In genomic region chr6:77930382-77930781, GRCh38 we compare ENCODE assay signal across 22 cellular contexts.
A peak's percentile ranks its signal among the peaks of the same experiment; 100 is the strongest.
DNase-seq lines count a peak whose midpoint lies in the region; ATAC-seq, FAIRE-seq and TF ChIP-seq lines count a peak whose summit lies in the region.
"Had no signal": no experiment of that assay in that cellular context is flagged by ENCODE, and none has a peak within 500 bp of the region (broad histone marks: within the 10 kb centered on the region; RNA-seq: fewer than 3 reads in every experiment).

No MANE protein-coding gene starts in this region.

- intact Hi-C loops in body of pancreas (cut with DNase I) = no loop called here
- intact Hi-C loops in pancreas (cut with DNase I) = no loop called here
- intact Hi-C loops in colonic mucosa (cut with DNase I) = no loop called here

- no peak for TF ChIP-seq POLR2A in body of pancreas (IDR thresholded peaks at IDR 0.05)

- ATAC-seq in body of pancreas (peak; percentile 58), pancreas (peak; percentile 38 to 73 (median 63)), GM21619 (IDR thresholded peaks at IDR 0.05; ENCODE audit: unreplicated experiment) (no peak)
- ATAC-seq: CD8-positive, alpha-beta T cell had no signal

- no peak overlapping the region for H3K27ac ChIP-seq in body of pancreas
- H3K27ac ChIP-seq in pancreas = no peak overlapping the region
- H3K27ac ChIP-seq in skeletal muscle tissue (ENCODE audit: low read depth, low read length) = peak overlapping the region; percentile 31
- H3K27ac ChIP-seq in colonic mucosa = no peak overlapping the region
- H3K27ac ChIP-seq: BLaER1 treated with 17β-estradiol and CSF1 and Interleukin-3, amounts not matched to agents 10 nM and 100 nM; C4-2B had no signal

- DNase-seq in body of pancreas (no peak), inferior parietal cortex (ENCODE audit: extremely low spot score) (peak; percentile 9), pancreas (no peak), NCI-H1417 treated with DMSO at 0.1 percent for 48 hours (lab: John Stamatoyannopoulos, UW) (no peak), colonic mucosa (no peak), NCI-H82 treated with DMSO at 0.1 percent for 48 hours (lab: John Stamatoyannopoulos, UW; ENCODE audit: unreplicated experiment) (no peak)
- DNase-seq: 8988T; AML-193; Caco-2; Calu3; CD4-positive, alpha-beta T cell; CD8-positive, alpha-beta T cell; DMS79 treated with DMSO at 0.1 percent for 48 hours; GF-D8 had no signal

- H3K36me3 ChIP-seq in body of pancreas (replicated peaks in 1 of 2; ENCODE audit: insufficient read depth in 1 of 2, low read depth in 2 of 2) = no peaks in the 10 kb centered on the region
- H3K36me3 ChIP-seq in pancreas = no peaks in the 10 kb centered on the region
- no peaks in the 10 kb centered on the region for H3K36me3 ChIP-seq in skeletal muscle tissue (ENCODE audit: control insufficient read depth in 3 of 3, insufficient read depth in 3 of 3, low read length in 3 of 3)
- no peaks in the 10 kb centered on the region for H3K36me3 ChIP-seq in colonic mucosa
- H3K36me3 ChIP-seq: BLaER1 treated with 17β-estradiol and CSF1 and Interleukin-3, amounts not matched to agents 10 nM and 100 nM had no signal

- H3K9me3 ChIP-seq in body of pancreas = no peaks in the 10 kb centered on the region
- H3K9me3 ChIP-seq in pancreas = no peaks in the 10 kb centered on the region
- no peaks in the 10 kb centered on the region for H3K9me3 ChIP-seq in skeletal muscle tissue (ENCODE audit: control insufficient read depth in 3 of 3, low read length in 3 of 3)
- no peaks in the 10 kb centered on the region for H3K9me3 ChIP-seq in colonic mucosa
- H3K9me3 ChIP-seq: BLaER1 treated with 17β-estradiol and CSF1 and Interleukin-3, amounts not matched to agents 10 nM and 100 nM; Caco-2 had no signal

- TF ChIP-seq CTCF in body of pancreas (IDR thresholded peaks at IDR 0.05) (no peak), pancreas (IDR thresholded peaks at IDR 0.05) (no peak), colonic mucosa (IDR thresholded peaks at IDR 0.05) (no peak)

- peaks cover 25% of the 10 kb centered on the region for H3K4me1 ChIP-seq in body of pancreas
- peaks cover 0 to 15% (median 7%) of the 10 kb centered on the region in 3 donors for H3K4me1 ChIP-seq in pancreas
- H3K4me1 ChIP-seq in skeletal muscle tissue (ENCODE audit: control insufficient read depth in 3 of 3, insufficient read depth in 3 of 3, low read length in 3 of 3) = no peaks in the 10 kb centered on the region
- no peaks in the 10 kb centered on the region for H3K4me1 ChIP-seq in colonic mucosa
- H3K4me1 ChIP-seq: Caco-2 had no signal

- H3K9ac ChIP-seq in skeletal muscle tissue (ENCODE audit: low read depth in 1 of 3, low read length in 3 of 3) (peak overlapping the region in 1 of 3 donors; percentile 1), colonic mucosa (ENCODE audit: low read depth in 2 of 2, low read length in 2 of 2) (no peak overlapping the region)
- H3K9ac ChIP-seq: BLaER1 treated with 17β-estradiol and CSF1 and Interleukin-3, amounts not matched to agents 10 nM and 100 nM had no signal

- H3K27me3 ChIP-seq in body of pancreas (no peaks in the 10 kb centered on the region), pancreas (no peaks in the 10 kb centered on the region), skeletal muscle tissue (ENCODE audit: control insufficient read depth in 3 of 3, insufficient read depth in 3 of 3, low read length in 3 of 3) (no peaks in the 10 kb centered on the region), colonic mucosa (no peaks in the 10 kb centered on the region)
- H3K27me3 ChIP-seq: BLaER1 treated with 17β-estradiol and CSF1 and Interleukin-3, amounts not matched to agents 10 nM and 100 nM had no signal

- no peak for FAIRE-seq in pancreas (lab: Jason Lieb, UNC)
- FAIRE-seq: A204.1, D721Med, G401.6, GM12891 had no signal

- WGBS in body of pancreas, 2 donors = 28 to 42% methylated on average over 2 of the region's 2 CpGs
- WGBS in pancreas, 2 donors = 45 to 46% methylated on average over 2 of the region's 2 CpGs

- no peak overlapping the region for H3K4me3 ChIP-seq in body of pancreas
- H3K4me3 ChIP-seq in pancreas = no peak overlapping the region
- H3K4me3 ChIP-seq in skeletal muscle tissue (ENCODE audit: low read length in 3 of 3) = peak overlapping the region in 2 of 3 donors; percentile 38 to 45
- no peak overlapping the region for H3K4me3 ChIP-seq in colonic mucosa
- H3K4me3 ChIP-seq: BLaER1 treated with 17β-estradiol and CSF1 and Interleukin-3, amounts not matched to agents 10 nM and 100 nM had no signal

Comparison
In these comparisons a context has a peak if more than half of its experiments do, and no peak if none do; other contexts are left out.
1. H3K4me3 ChIP-seq: peak in skeletal muscle tissue (2 of 3); none in body of pancreas (0 of 2), pancreas (0 of 4) and colonic mucosa (single experiment).